ENCODE assay signal across 8 cellular contexts in the genomic region with DNA sequence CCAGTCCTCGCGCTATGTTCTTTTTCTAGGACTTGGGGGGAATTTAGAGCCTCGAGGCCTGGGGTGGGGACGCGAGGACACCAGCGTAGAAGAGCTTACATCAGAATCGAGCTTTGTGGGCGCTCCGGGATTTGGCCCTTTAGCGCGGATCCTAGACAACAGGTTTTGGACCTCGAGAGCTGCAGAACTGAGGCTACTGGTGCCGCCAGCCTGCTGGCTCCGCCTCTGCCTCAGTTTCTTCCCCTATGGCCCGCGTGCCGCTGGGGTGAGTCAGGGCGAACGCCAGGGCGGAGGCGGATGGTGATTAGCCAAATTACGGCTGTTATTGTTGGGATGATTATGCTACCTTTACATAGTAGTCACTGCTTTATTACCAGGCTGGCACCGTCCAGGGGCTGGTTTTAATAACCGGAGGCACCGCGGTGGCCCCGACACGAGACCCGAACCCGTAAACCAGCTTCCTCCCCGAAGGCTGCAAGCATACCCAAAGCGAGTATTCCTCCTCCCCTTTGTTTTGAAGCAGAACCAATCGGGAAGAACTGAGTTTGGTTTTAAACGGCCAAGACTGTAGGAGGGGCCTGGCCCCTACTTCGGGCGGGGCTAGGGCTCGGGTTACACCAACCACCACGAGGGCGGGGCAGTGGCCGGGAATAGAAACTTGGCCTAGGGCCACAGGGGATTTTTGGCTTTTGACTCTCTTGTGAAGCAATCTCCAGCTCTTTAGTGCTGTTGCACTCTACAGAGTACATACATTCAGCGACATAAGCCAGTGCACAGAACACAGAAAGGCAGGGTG. TPM values are rescaled to one million over a fixed set of nuclear protein-coding genes. Genes with fewer than 3 reads are reported as not detected.
DNase-seq lines count a peak whose midpoint lies in the region; ATAC-seq, FAIRE-seq and TF ChIP-seq lines count a peak whose summit lies in the region.

No MANE protein-coding gene starts in this region.

- ATAC-seq in HG02798 (IDR thresholded peaks at IDR 0.05; ENCODE audit: poor library complexity, unreplicated experiment) = peak; percentile 68

- TF ChIP-seq EP300 in tibial nerve (IDR thresholded peaks at IDR 0.05) = peak; percentile 83 to 95

- peak overlapping the region; percentile 92 for H2AFZ ChIP-seq in parathyroid adenoma

- H3K79me2 ChIP-seq in parathyroid adenoma = no peaks in the 10 kb centered on the region

- H3K27me3 ChIP-seq in adipocyte (replicated peaks; ENCODE audit: control insufficient read depth, insufficient read depth, low read length) (no peaks in the 10 kb centered on the region), cardiac muscle cell (no peaks in the 10 kb centered on the region), parathyroid adenoma (ENCODE audit: control insufficient read depth, insufficient read depth, low read length) (no peaks in the 10 kb centered on the region), tibial nerve (no peaks in the 10 kb centered on the region)

- peak overlapping the region; percentile 82 for H3K4me2 ChIP-seq in parathyroid adenoma (ENCODE audit: low read length)

- peak; percentile 90 for DNase-seq in GM12891 (ENCODE audit: insufficient read length, low spot score)
- peak; percentile 58 for DNase-seq in NCI-H1417 treated with DMSO at 0.1 percent for 48 hours (lab: John Stamatoyannopoulos, UW)
- peak; percentile 91 to 96 for DNase-seq in SW 1271 (lab: John Stamatoyannopoulos, UW)
- DNase-seq in adipocyte (ENCODE audit: low read depth) = peak; percentile 99
- peak; percentile 98 to 99 for DNase-seq in cardiac muscle cell (ENCODE audit: low read depth in 1 of 2, low spot score in 1 of 2)
- peak; percentile 95 to 98 for DNase-seq in tibial nerve (ENCODE audit: low spot score in 2 of 2)

- H3K27ac ChIP-seq in cardiac muscle cell (peak overlapping the region; percentile 92), parathyroid adenoma (peak overlapping the region; percentile 93), tibial nerve (peak overlapping the region; percentile 92 to 97 (median 96))

- H3K4me3 ChIP-seq in adipocyte (ENCODE audit: low read length) (peak overlapping the region; percentile 94), cardiac muscle cell (peak overlapping the region; percentile 84), parathyroid adenoma (ENCODE audit: low read depth, low read length) (peak overlapping the region; percentile 79), tibial nerve (peak overlapping the region; percentile 57 to 85 (median 70))

- no peaks in the 10 kb centered on the region for H3K9me3 ChIP-seq in adipocyte (ENCODE audit: control insufficient read depth, low read length)
- no peaks in the 10 kb centered on the region for H3K9me3 ChIP-seq in cardiac muscle cell (ENCODE audit: low read depth)
- no peaks in the 10 kb centered on the region for H3K9me3 ChIP-seq in parathyroid adenoma (ENCODE audit: control insufficient read depth, low read length)
- H3K9me3 ChIP-seq in tibial nerve = no peaks in the 10 kb centered on the region

- H3K9ac ChIP-seq in adipocyte (ENCODE audit: low read length) = peak overlapping the region; percentile 92
- no peak overlapping the region for H3K9ac ChIP-seq in parathyroid adenoma

- FAIRE-seq in GM12891 (lab: Jason Lieb, UNC) = no peak

- 1 to 2% methylated on average over 20 to 41 of the region's 41 CpGs for WGBS in tibial nerve, 2 donors

- TF ChIP-seq CTCF in cardiac muscle cell (IDR thresholded peaks at IDR 0.05; ENCODE audit: low read depth, low read length) (no peak), parathyroid adenoma (IDR thresholded peaks at IDR 0.05) (peak; percentile 3), tibial nerve (IDR thresholded peaks at IDR 0.05) (peak in 1 of 5 experiments; percentile 18)

- peaks cover 17% of the 10 kb centered on the region for H3K36me3 ChIP-seq in adipocyte (ENCODE audit: control insufficient read depth, insufficient read depth, low read length, severe bottlenecking)
- peaks cover 9% of the 10 kb centered on the region for H3K36me3 ChIP-seq in cardiac muscle cell
- H3K36me3 ChIP-seq in parathyroid adenoma (ENCODE audit: control insufficient read depth, insufficient read depth, low read length) = no peaks in the 10 kb centered on the region
- H3K36me3 ChIP-seq in tibial nerve = peaks cover 0 to 16% (median 8%) of the 10 kb centered on the region in 3 donors

- H3K4me1 ChIP-seq in adipocyte (ENCODE audit: control insufficient read depth, insufficient read depth, low read length) (peaks cover 27% of the 10 kb centered on the region), cardiac muscle cell (ENCODE audit: low read depth) (peaks cover 14% of the 10 kb centered on the region), parathyroid adenoma (peaks cover 14% of the 10 kb centered on the region), tibial nerve (peaks cover 0 to 36% (median 9%) of the 10 kb centered on the region in 4 donors)

- TF ChIP-seq POLR2A in GM12891 (IDR thresholded peaks at IDR 0.05; ENCODE audit: low read depth, low read length) = peak; percentile 82
- TF ChIP-seq POLR2A in tibial nerve (IDR thresholded peaks at IDR 0.05) = peak; percentile 39 to 87

TF ChIP-seq in GM12891, 5 proteins besides CTCF, POLR2A, EP300 and RAD21:
- no peak; the same call in 1 of the 2 replicates for TF ChIP-seq TAF1 (IDR thresholded peaks at IDR 0.05; ENCODE audit: low read depth, low read length)
- TF ChIP-seq POLR2AphosphoS5 (IDR thresholded peaks at IDR 0.05; ENCODE audit: low read depth, low read length) = peak; percentile 83

RNA-seq across cellular contexts. Expression of gene GTPBP2, which starts 0.6 kb away (rescaled TPM):
- 35.3 TPM for polyA plus RNA-seq in GM12891 (2012; ENCODE audit: low read depth, missing spikeins)
- total RNA-seq in cardiac muscle cell (48.8 and 63.6 TPM in 2 replicates), tibial nerve (10 to 100 TPM; 33.2 to 58.5 (median 39.7) TPM)
- 16.4 and 22.8 TPM in 2 replicates for polyA plus RNA-seq in cardiac muscle cell

RNA-seq across cellular contexts. Expression of gene MAD2L1BP, which starts 5.9 kb away (rescaled TPM):
- 26.0 TPM for polyA plus RNA-seq in GM12891 (2012; ENCODE audit: low read depth, missing spikeins)
- total RNA-seq in cardiac muscle cell (34.0 and 68.4 TPM in 2 replicates), tibial nerve (10 to 100 TPM; 16.3 to 36.9 (median 21.5) TPM)
- polyA plus RNA-seq in cardiac muscle cell = 53.7 and 60.6 TPM in 2 replicates

RNA-seq across cellular contexts. Expression of gene RSPH9, which starts 15.1 kb away (rescaled TPM):
- polyA plus RNA-seq in GM12891 (2012; ENCODE audit: low read depth, missing spikeins) = 0.35 TPM
- total RNA-seq in cardiac muscle cell = 2.1 and 2.9 TPM in 2 replicates
- 5.8 and 8.1 TPM in 2 replicates for polyA plus RNA-seq in cardiac muscle cell
- total RNA-seq in tibial nerve = under 1 TPM in 3 of 4 donors, not detected in 1; 0.30 to 0.66 (median 0.63) TPM

RNA-seq across cellular contexts. Expression of gene POLH, which starts 53.7 kb away (rescaled TPM):
- polyA plus RNA-seq in GM12891 (2012; ENCODE audit: low read depth, missing spikeins) = 11.9 TPM
- total RNA-seq in cardiac muscle cell (7.1 and 10.3 TPM in 2 replicates), tibial nerve (1 to 10 TPM; 6.0 to 9.2 (median 8.5) TPM)
- 5.5 and 5.6 TPM in 2 replicates for polyA plus RNA-seq in cardiac muscle cell

RNA-seq across cellular contexts. Expression of gene XPO5, which starts 53.9 kb away (rescaled TPM):
- polyA plus RNA-seq in GM12891 (2012; ENCODE audit: low read depth, missing spikeins) = 18.6 TPM
- total RNA-seq in cardiac muscle cell (29.5 and 31.3 TPM in 2 replicates), tibial nerve (10 to 100 TPM; 12.5 to 38.3 (median 32.8) TPM)
- polyA plus RNA-seq in cardiac muscle cell = 29.4 and 51.8 TPM in 2 replicates

Comparison
In these comparisons a context has a peak if more than half of its experiments do, and no peak if none do; other contexts are left out.
1. Peak in every context shown above with its lines: DNase-seq, ATAC-seq, H3K4me3 ChIP-seq and H3K27ac ChIP-seq.